ENCODE assay signal across 12 cellular contexts in genomic region chr19:33390120-33390907, GRCh38. TPM values are rescaled to one million over a fixed set of nuclear protein-coding genes. Genes with fewer than 3 reads are reported as not detected.
DNase-seq lines count a peak whose midpoint lies in the region; ATAC-seq, FAIRE-seq and TF ChIP-seq lines count a peak whose summit lies in the region.
"Had no signal": no experiment of that assay in that cellular context is flagged by ENCODE, and none has a peak within 500 bp of the region (broad histone marks: within the 10 kb centered on the region; RNA-seq: fewer than 3 reads in every experiment).

No MANE protein-coding gene starts in this region.

- no peak overlapping the region for H3K4me3 Mint-ChIP-seq in endodermal cell
- H3K4me3 Mint-ChIP-seq: stimulated activated naive CD8-positive, alpha-beta T cell treated with anti-CD3 and anti-CD28 coated beads, Interleukin-15, Interleukin-2, amounts not matched to agents 100 ng/mL and 50 ng/mL, for 24 hours had no signal

- intact Hi-C loops in endothelial cell of umbilical vein (cut with micrococcal nuclease) = no loop called here

- H3K4me3 ChIP-seq in endothelial cell of umbilical vein (replicated peaks in 1 of 3; ENCODE audit: insufficient read depth in 1 of 3, low read depth in 1 of 3, low read length in 3 of 3) (no peak overlapping the region), upper lobe of left lung (no peak overlapping the region), endodermal cell (ENCODE audit: low read length) (no peak overlapping the region)

- FAIRE-seq in endothelial cell of umbilical vein (lab: Jason Lieb, UNC) = no peak
- FAIRE-seq: small intestine had no signal

- H3K9me3 ChIP-seq in endothelial cell of umbilical vein (replicated peaks; ENCODE audit: control insufficient read depth, insufficient read depth, low read length) (no peaks in the 10 kb centered on the region), upper lobe of left lung (no peaks in the 10 kb centered on the region), endodermal cell (ENCODE audit: control insufficient read depth, low read length) (no peaks in the 10 kb centered on the region)

- WGBS in upper lobe of left lung, 2 donors = 39 to 51% methylated on average over 6 to 19 of the region's 19 CpGs
- 96 to 98% methylated on average over 6 to 19 of the region's 19 CpGs for WGBS in endodermal cell (ENCODE audit: insufficient coverage in 1 of 2, insufficient read length in 1 of 2), 2 experiments

- H3K79me2 ChIP-seq in endothelial cell of umbilical vein (ENCODE audit: control insufficient read depth, insufficient read depth, low read length) = peaks cover 2% of the 10 kb centered on the region

- H3K27me3 ChIP-seq in endothelial cell of umbilical vein (ENCODE audit: control insufficient read depth in 2 of 2, insufficient read depth in 2 of 2, low read length in 2 of 2) (no peaks in the 10 kb centered on the region), upper lobe of left lung (no peaks in the 10 kb centered on the region), endodermal cell (ENCODE audit: control insufficient read depth, insufficient read depth, low read length, poor library complexity, severe bottlenecking) (no peaks in the 10 kb centered on the region)

- POLR2A ChIA-PET in endothelial cell of umbilical vein (lab: Charles Lee) = interaction anchor here (1.2 kb wide), 1 partner anchor 16 kb away, joined by 3 read pairs; the partner anchor contains the start of gene CEBPG

- CTCF ChIA-PET in endothelial cell of umbilical vein (lab: Charles Lee) = interaction anchor here (1.1 to 2.7 kb wide), 3 partner anchors 16 to 153 kb away, joined by 3 to 7 read pairs (median 4); no protein-coding TSS in a partner anchor

- TF ChIP-seq EP300 in upper lobe of left lung (IDR thresholded peaks at IDR 0.05) = no peak

- no peaks in the 10 kb centered on the region for H3K27me3 Mint-ChIP-seq in endodermal cell (ENCODE audit: insufficient read depth)
- H3K27me3 Mint-ChIP-seq: stimulated activated naive CD8-positive, alpha-beta T cell treated with anti-CD3 and anti-CD28 coated beads, Interleukin-15, Interleukin-2, amounts not matched to agents 100 ng/mL and 50 ng/mL, for 24 hours had no signal

- peaks cover 8% of the 10 kb centered on the region for H3K36me3 Mint-ChIP-seq in endodermal cell (ENCODE audit: low read depth)

- H3K4me2 ChIP-seq in endothelial cell of umbilical vein (ENCODE audit: insufficient read depth, low read length) = no peak overlapping the region

- peaks cover 0 to 6% of the 10 kb centered on the region in 2 experiments for H3K36me3 ChIP-seq in endothelial cell of umbilical vein (ENCODE audit: control insufficient read depth in 2 of 2, extremely low read depth in 1 of 2, insufficient read depth in 2 of 2, low read length in 2 of 2)
- H3K36me3 ChIP-seq in upper lobe of left lung = peaks cover 0 to 26% (median 15%) of the 10 kb centered on the region in 4 donors
- H3K36me3 ChIP-seq in endodermal cell (ENCODE audit: control insufficient read depth, insufficient read depth, low read length) = peaks cover 11% of the 10 kb centered on the region

- H3K4me1 Mint-ChIP-seq in endodermal cell = peaks cover 5% of the 10 kb centered on the region

- H3K9ac ChIP-seq in endothelial cell of umbilical vein (replicated peaks; ENCODE audit: extremely low read depth, insufficient read depth, low read length) = no peak overlapping the region
- no peak overlapping the region for H3K9ac ChIP-seq in endodermal cell (ENCODE audit: extremely low read depth, low read length, poor library complexity, severe bottlenecking)

- ATAC-seq in upper lobe of left lung (ENCODE audit: low FRiP score in 2 of 2) = peak in 1 of 2 donors; percentile 8
- ATAC-seq in GM19397 (IDR thresholded peaks at IDR 0.05; ENCODE audit: unreplicated experiment) = no peak
- no peak for ATAC-seq in GM21786 (IDR thresholded peaks at IDR 0.05; ENCODE audit: unreplicated experiment)
- ATAC-seq: Panc1 had no signal

- no TSS peak for BruUV-seq in endothelial cell of umbilical vein (replicated peaks; lab: Mats Ljungman, UMichigan)

- no peak overlapping the region for H3K27ac Mint-ChIP-seq in endodermal cell
- H3K27ac Mint-ChIP-seq: stimulated activated naive CD8-positive, alpha-beta T cell treated with anti-CD3 and anti-CD28 coated beads, Interleukin-15, Interleukin-2, amounts not matched to agents 100 ng/mL and 50 ng/mL, for 24 hours had no signal

- H3K4me1 ChIP-seq in endothelial cell of umbilical vein (ENCODE audit: control insufficient read depth, extremely low read depth, insufficient read depth, low read length) (peaks cover 7% of the 10 kb centered on the region), upper lobe of left lung (peaks cover 44 to 75% (median 69%) of the 10 kb centered on the region in 4 donors), endodermal cell (ENCODE audit: control insufficient read depth, insufficient read depth, low read length) (no peaks in the 10 kb centered on the region)

- no peaks in the 10 kb centered on the region for H3K9me3 Mint-ChIP-seq in endodermal cell
- H3K9me3 Mint-ChIP-seq: stimulated activated naive CD8-positive, alpha-beta T cell treated with anti-CD3 and anti-CD28 coated beads, Interleukin-15, Interleukin-2, amounts not matched to agents 100 ng/mL and 50 ng/mL, for 24 hours had no signal

- H2AFZ ChIP-seq in endothelial cell of umbilical vein (ENCODE audit: low read depth, low read length) = no peak overlapping the region

- dilution Hi-C loops in endothelial cell of umbilical vein (cut with MboI; ENCODE audit: extremely low pct_ligation_motif_present, low sequenced_read_pairs) = no loop called here

- no peak for TF ChIP-seq POLR2A in endothelial cell of umbilical vein (IDR thresholded peaks at IDR 0.05; ENCODE audit: low read depth, low read length)
- TF ChIP-seq POLR2A in upper lobe of left lung (IDR thresholded peaks at IDR 0.05) = no peak

- DNase-seq in NCI-H748 (lab: John Stamatoyannopoulos, UW; ENCODE audit: unreplicated experiment) (peak; percentile 52), NCI-H748 treated with DMSO at 0.1 percent for 48 hours (lab: John Stamatoyannopoulos, UW) (no peak), endothelial cell of umbilical vein (ENCODE audit: low read depth, low spot score) (peak; percentile 56), medulla oblongata (ENCODE audit: extremely low spot score) (peak; percentile 67), upper lobe of left lung (peak; percentile 49 to 88), endodermal cell (no peak)
- DNase-seq: activated CD4-positive, alpha-beta T cell treated with anti-CD3 and anti-CD28 coated beads, Interleukin-2, amount 50 U/mL, for 4 hours; small intestine had no signal

- H4K20me1 ChIP-seq in endothelial cell of umbilical vein (replicated peaks; ENCODE audit: control insufficient read depth, extremely low read depth, insufficient read depth, low read length) = no peaks in the 10 kb centered on the region

- TF ChIP-seq CTCF in endothelial cell of umbilical vein (IDR thresholded peaks at IDR 0.05; ENCODE audit: extremely low read depth in 1 of 2, insufficient read depth in 1 of 2, low read depth in 1 of 2, low read length in 2 of 2) (no peak), upper lobe of left lung (IDR thresholded peaks at IDR 0.05) (no peak), endodermal cell (conservative IDR thresholded peaks at IDR 0.05) (no peak)

- H3K27ac ChIP-seq in endothelial cell of umbilical vein (ENCODE audit: insufficient read depth, low read depth, low read length) = no peak overlapping the region
- H3K27ac ChIP-seq in upper lobe of left lung = peak overlapping the region; percentile 57 to 75 (median 63)
- H3K27ac ChIP-seq in endodermal cell (ENCODE audit: low read depth, low read length) = no peak overlapping the region

- H3K9me1 ChIP-seq in endothelial cell of umbilical vein (replicated peaks; ENCODE audit: control insufficient read depth, extremely low read depth, insufficient read depth, low read length) = no peaks in the 10 kb centered on the region

TF ChIP-seq in endothelial cell of umbilical vein, 7 proteins besides CTCF, POLR2A, EP300 and RAD21:
- TF ChIP-seq FOS (IDR thresholded peaks at IDR 0.05; ENCODE audit: borderline replicate concordance, insufficient read depth, low read length) = no peak
- TF ChIP-seq GATA2 (IDR thresholded peaks at IDR 0.05; ENCODE audit: insufficient read depth, insufficient read length, low read depth, low read length) = no peak
- no peak for TF ChIP-seq JUN (IDR thresholded peaks at IDR 0.05; ENCODE audit: borderline replicate concordance, insufficient read depth, insufficient read length, low read depth)

RNA-seq across cellular contexts. Expression of gene CEBPG, which starts 16.8 kb away (rescaled TPM):
- total RNA-seq in endothelial cell of umbilical vein = 24.3 and 24.6 TPM in 2 replicates
- 7.7 and 10.2 TPM in 2 replicates for polyA plus RNA-seq in endothelial cell of umbilical vein
- polyA plus RNA-seq in endothelial cell of umbilical vein (2011; cell fraction: cytosol; rRNA removed) = 13.5 and 14.1 TPM in 2 replicates
- polyA plus RNA-seq in endothelial cell of umbilical vein (2011; cell fraction: nucleus; rRNA removed) = 14.6 and 19.4 TPM in 2 replicates
- polyA plus RNA-seq in endothelial cell of umbilical vein (2012) = 19.1 and 22.9 TPM in 2 replicates
- 14.5 and 15.0 TPM in 2 replicates for polyA minus RNA-seq in endothelial cell of umbilical vein
- 23.1 TPM for polyA minus RNA-seq in endothelial cell of umbilical vein (2011; cell fraction: cytosol; rRNA and poly(A)+ RNA removed)
- polyA minus RNA-seq in endothelial cell of umbilical vein (2011; cell fraction: nucleus; rRNA and poly(A)+ RNA removed) = 13.5 and 20.3 TPM in 2 replicates
- 10 to 100 TPM; 11.5 to 44.7 (median 22.7) TPM for total RNA-seq in upper lobe of left lung
- total RNA-seq in endodermal cell = 10 to 100 TPM; 31.9 to 33.8 TPM
- 31.9 TPM for polyA plus RNA-seq in endodermal cell (2013, experiment 1 of 2)
- 27.5 TPM for polyA plus RNA-seq in endodermal cell (2013, experiment 2 of 2)

Comparison
In these comparisons a context has a peak if more than half of its experiments do, and no peak if none do; other contexts are left out.
1. DNase-seq: peak in NCI-H748 (single experiment), endothelial cell of umbilical vein (single experiment), medulla oblongata (single experiment) and upper lobe of left lung (2 of 2); none in NCI-H748 treated with DMSO at 0.1 percent for 48 hours (single experiment) and endodermal cell (single experiment).
2. H3K27ac ChIP-seq: peak in upper lobe of left lung (4 of 4); none in endothelial cell of umbilical vein (single experiment) and endodermal cell (single experiment).